10 cellular contexts compared by ENCODE assay signal in genomic region chr5:33789558-33789957, GRCh38.
"Had no signal": no experiment of that assay in that cellular context is flagged by ENCODE, and none has a peak within 500 bp of the region (broad histone marks: within the 10 kb centered on the region; RNA-seq: fewer than 3 reads in every experiment).

No MANE protein-coding gene starts in this region.

- H3K9me3 ChIP-seq: pancreas had no signal

- H3K4me3 ChIP-seq: adrenal gland, pancreas had no signal

- DNase-seq: activated naive CD4-positive, alpha-beta T cell treated with anti-CD3 and anti-CD28 coated beads, Interleukin-2, amount 50 U/mL, for 16 hours; activated T-cell treated with anti-CD3 and anti-CD28 coated beads, Interleukin-2, amount 50 U/mL, for 1 hour; adrenal gland; dermis blood vessel endothelial cell; head of caudate nucleus; pancreas; small intestine; T-helper 2 cell had no signal

- ATAC-seq: activated CD4-positive, CD25-positive, alpha-beta regulatory T cell treated with anti-CD3 and anti-CD28 coated beads, Interleukin-2, amount 50 U/mL, for 24 hours; stimulated activated effector memory CD8-positive, alpha-beta T cell treated with anti-CD3 and anti-CD28 coated beads, Interleukin-12 subunit alpha, Interleukin-12 subunit beta, amount 100 ng/mL, for 72 hours had no signal

- H3K4me1 ChIP-seq: pancreas had no signal

- H3K27me3 ChIP-seq: adrenal gland, pancreas had no signal

- H3K36me3 ChIP-seq: adrenal gland, pancreas had no signal

- H3K27ac ChIP-seq: adrenal gland, pancreas had no signal
